ENCODE assay signal across 1 cellular context in the genomic region with DNA sequence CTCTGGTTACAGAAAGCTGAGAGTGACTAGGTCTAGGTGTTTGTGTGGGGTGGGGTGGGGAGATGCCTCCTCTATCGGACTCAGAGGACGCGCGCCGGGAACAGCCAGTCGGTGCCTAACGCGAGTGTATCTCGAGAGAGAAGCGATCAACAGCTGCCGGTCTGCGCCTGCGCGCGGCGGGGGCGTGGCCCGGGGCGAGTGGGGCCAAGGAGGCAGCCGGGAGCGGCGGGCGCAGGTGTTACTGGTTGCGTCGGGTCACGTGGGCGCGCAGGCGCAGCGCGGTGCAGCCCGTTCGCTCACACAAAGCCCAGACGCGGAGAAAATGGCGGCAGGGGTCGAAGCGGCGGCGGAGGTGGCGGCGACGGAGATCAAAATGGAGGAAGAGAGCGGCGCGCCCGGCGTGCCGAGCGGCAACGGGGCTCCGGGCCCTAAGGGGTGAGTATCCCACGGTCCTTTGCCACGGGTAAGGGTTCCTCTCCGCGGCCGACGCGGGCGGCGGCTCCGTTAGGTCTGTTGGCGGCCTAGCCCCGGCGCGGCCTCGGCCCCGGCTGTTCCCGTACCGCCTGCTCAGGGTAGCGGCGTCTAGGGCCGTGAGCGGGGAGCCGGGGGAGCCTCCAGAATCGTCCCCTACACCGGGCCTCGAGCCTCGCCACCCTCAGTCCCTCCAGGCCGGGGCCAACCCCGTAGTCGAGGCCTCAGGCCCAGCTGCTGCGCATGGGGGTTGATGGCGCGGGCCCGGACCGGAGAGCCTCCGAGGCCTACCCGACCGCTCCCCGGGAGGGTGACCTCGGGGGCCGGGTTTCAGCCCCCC.
TF ChIP-seq lines count a peak whose summit lies in the region.

A gene with protein sequence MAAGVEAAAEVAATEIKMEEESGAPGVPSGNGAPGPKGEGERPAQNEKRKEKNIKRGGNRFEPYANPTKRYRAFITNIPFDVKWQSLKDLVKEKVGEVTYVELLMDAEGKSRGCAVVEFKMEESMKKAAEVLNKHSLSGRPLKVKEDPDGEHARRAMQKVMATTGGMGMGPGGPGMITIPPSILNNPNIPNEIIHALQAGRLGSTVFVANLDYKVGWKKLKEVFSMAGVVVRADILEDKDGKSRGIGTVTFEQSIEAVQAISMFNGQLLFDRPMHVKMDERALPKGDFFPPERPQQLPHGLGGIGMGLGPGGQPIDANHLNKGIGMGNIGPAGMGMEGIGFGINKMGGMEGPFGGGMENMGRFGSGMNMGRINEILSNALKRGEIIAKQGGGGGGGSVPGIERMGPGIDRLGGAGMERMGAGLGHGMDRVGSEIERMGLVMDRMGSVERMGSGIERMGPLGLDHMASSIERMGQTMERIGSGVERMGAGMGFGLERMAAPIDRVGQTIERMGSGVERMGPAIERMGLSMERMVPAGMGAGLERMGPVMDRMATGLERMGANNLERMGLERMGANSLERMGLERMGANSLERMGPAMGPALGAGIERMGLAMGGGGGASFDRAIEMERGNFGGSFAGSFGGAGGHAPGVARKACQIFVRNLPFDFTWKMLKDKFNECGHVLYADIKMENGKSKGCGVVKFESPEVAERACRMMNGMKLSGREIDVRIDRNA (plus strand): TSS at position 299 of the 811 bp plus-strand sequence. CDS start 24 bp downstream, at position 323.

TF ChIP-seq in K562, 482 proteins besides CTCF, POLR2A, EP300 and RAD21 (continued from another document and continues in another):
- TF ChIP-seq, protein P1, sequence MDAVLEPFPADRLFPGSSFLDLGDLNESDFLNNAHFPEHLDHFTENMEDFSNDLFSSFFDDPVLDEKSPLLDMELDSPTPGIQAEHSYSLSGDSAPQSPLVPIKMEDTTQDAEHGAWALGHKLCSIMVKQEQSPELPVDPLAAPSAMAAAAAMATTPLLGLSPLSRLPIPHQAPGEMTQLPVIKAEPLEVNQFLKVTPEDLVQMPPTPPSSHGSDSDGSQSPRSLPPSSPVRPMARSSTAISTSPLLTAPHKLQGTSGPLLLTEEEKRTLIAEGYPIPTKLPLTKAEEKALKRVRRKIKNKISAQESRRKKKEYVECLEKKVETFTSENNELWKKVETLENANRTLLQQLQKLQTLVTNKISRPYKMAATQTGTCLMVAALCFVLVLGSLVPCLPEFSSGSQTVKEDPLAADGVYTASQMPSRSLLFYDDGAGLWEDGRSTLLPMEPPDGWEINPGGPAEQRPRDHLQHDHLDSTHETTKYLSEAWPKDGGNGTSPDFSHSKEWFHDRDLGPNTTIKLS (IDR thresholded peaks at IDR 0.05; ENCODE audit: borderline replicate concordance, low read depth), result peak; percentile 13; the same call in 1 of the 2 replicates
- peak; percentile 47; the same call in 1 of the 2 replicates for TF ChIP-seq JUND (IDR thresholded peaks at IDR 0.05; ENCODE audit: borderline replicate concordance, low read depth, low read length)
- peak; percentile 55; the same call in 1 of the 3 replicates for TF ChIP-seq JUND (tag; IDR thresholded peaks at IDR 0.05; ENCODE audit: borderline replicate concordance, low read depth, low read length)
- TF ChIP-seq, protein P2, sequence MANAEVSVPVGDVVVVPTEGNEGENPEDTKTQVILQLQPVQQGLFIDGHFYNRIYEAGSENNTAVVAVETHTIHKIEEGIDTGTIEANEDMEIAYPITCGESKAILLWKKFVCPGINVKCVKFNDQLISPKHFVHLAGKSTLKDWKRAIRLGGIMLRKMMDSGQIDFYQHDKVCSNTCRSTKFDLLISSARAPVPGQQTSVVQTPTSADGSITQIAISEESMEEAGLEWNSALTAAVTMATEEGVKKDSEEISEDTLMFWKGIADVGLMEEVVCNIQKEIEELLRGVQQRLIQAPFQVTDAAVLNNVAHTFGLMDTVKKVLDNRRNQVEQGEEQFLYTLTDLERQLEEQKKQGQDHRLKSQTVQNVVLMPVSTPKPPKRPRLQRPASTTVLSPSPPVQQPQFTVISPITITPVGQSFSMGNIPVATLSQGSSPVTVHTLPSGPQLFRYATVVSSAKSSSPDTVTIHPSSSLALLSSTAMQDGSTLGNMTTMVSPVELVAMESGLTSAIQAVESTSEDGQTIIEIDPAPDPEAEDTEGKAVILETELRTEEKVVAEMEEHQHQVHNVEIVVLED (CRISPR knock-in tag; IDR thresholded peaks at IDR 0.05), result peak; percentile 76
- TF ChIP-seq, protein P3, sequence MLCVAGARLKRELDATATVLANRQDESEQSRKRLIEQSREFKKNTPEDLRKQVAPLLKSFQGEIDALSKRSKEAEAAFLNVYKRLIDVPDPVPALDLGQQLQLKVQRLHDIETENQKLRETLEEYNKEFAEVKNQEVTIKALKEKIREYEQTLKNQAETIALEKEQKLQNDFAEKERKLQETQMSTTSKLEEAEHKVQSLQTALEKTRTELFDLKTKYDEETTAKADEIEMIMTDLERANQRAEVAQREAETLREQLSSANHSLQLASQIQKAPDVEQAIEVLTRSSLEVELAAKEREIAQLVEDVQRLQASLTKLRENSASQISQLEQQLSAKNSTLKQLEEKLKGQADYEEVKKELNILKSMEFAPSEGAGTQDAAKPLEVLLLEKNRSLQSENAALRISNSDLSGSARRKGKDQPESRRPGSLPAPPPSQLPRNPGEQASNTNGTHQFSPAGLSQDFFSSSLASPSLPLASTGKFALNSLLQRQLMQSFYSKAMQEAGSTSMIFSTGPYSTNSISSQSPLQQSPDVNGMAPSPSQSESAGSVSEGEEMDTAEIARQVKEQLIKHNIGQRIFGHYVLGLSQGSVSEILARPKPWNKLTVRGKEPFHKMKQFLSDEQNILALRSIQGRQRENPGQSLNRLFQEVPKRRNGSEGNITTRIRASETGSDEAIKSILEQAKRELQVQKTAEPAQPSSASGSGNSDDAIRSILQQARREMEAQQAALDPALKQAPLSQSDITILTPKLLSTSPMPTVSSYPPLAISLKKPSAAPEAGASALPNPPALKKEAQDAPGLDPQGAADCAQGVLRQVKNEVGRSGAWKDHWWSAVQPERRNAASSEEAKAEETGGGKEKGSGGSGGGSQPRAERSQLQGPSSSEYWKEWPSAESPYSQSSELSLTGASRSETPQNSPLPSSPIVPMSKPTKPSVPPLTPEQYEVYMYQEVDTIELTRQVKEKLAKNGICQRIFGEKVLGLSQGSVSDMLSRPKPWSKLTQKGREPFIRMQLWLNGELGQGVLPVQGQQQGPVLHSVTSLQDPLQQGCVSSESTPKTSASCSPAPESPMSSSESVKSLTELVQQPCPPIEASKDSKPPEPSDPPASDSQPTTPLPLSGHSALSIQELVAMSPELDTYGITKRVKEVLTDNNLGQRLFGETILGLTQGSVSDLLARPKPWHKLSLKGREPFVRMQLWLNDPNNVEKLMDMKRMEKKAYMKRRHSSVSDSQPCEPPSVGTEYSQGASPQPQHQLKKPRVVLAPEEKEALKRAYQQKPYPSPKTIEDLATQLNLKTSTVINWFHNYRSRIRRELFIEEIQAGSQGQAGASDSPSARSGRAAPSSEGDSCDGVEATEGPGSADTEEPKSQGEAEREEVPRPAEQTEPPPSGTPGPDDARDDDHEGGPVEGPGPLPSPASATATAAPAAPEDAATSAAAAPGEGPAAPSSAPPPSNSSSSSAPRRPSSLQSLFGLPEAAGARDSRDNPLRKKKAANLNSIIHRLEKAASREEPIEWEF (CRISPR knock-in tag; IDR thresholded peaks at IDR 0.05), result no peak
- TF ChIP-seq, protein P4, sequence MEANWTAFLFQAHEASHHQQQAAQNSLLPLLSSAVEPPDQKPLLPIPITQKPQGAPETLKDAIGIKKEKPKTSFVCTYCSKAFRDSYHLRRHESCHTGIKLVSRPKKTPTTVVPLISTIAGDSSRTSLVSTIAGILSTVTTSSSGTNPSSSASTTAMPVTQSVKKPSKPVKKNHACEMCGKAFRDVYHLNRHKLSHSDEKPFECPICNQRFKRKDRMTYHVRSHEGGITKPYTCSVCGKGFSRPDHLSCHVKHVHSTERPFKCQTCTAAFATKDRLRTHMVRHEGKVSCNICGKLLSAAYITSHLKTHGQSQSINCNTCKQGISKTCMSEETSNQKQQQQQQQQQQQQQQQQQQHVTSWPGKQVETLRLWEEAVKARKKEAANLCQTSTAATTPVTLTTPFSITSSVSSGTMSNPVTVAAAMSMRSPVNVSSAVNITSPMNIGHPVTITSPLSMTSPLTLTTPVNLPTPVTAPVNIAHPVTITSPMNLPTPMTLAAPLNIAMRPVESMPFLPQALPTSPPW (CRISPR knock-in tag; IDR thresholded peaks at IDR 0.05), result peak; percentile 61
- no peak for TF ChIP-seq FOXJ3 (CRISPR knock-in tag; IDR thresholded peaks at IDR 0.05)
- TF ChIP-seq DPF2 (IDR thresholded peaks at IDR 0.05), result no peak
- TF ChIP-seq STAT5B (CRISPR knock-in tag; IDR thresholded peaks at IDR 0.05), result no peak
- peak; percentile 71; the same call in 1 of the 2 replicates for TF ChIP-seq SRSF3 (IDR thresholded peaks at IDR 0.05; ENCODE audit: insufficient read depth, low read length)
- peak; percentile 98 for TF ChIP-seq RBFOX2 (IDR thresholded peaks at IDR 0.05; ENCODE audit: low read depth, low read length)
- TF ChIP-seq, protein P5, sequence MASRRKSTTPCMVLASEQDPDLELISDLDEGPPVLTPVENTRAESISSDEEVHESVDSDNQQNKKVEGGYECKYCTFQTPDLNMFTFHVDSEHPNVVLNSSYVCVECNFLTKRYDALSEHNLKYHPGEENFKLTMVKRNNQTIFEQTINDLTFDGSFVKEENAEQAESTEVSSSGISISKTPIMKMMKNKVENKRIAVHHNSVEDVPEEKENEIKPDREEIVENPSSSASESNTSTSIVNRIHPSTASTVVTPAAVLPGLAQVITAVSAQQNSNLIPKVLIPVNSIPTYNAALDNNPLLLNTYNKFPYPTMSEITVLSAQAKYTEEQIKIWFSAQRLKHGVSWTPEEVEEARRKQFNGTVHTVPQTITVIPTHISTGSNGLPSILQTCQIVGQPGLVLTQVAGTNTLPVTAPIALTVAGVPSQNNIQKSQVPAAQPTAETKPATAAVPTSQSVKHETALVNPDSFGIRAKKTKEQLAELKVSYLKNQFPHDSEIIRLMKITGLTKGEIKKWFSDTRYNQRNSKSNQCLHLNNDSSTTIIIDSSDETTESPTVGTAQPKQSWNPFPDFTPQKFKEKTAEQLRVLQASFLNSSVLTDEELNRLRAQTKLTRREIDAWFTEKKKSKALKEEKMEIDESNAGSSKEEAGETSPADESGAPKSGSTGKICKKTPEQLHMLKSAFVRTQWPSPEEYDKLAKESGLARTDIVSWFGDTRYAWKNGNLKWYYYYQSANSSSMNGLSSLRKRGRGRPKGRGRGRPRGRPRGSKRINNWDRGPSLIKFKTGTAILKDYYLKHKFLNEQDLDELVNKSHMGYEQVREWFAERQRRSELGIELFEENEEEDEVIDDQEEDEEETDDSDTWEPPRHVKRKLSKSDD (conservative IDR thresholded peaks at IDR 0.05; ENCODE audit: low read length), result 0 out of 2 replicates have a peak, but pooled peaks have one; percentile 71
- TF ChIP-seq SP1 (CRISPR knock-in tag; IDR thresholded peaks at IDR 0.05), result 0 out of 2 replicates have a peak, but pooled peaks have one; percentile 62
- peak; percentile 92 for TF ChIP-seq NFRKB (IDR thresholded peaks at IDR 0.05; ENCODE audit: low read depth)
- TF ChIP-seq RB1 (IDR thresholded peaks at IDR 0.05; ENCODE audit: low read depth), result peak; percentile 61; the same call in 1 of the 2 replicates
- TF ChIP-seq, protein P6, sequence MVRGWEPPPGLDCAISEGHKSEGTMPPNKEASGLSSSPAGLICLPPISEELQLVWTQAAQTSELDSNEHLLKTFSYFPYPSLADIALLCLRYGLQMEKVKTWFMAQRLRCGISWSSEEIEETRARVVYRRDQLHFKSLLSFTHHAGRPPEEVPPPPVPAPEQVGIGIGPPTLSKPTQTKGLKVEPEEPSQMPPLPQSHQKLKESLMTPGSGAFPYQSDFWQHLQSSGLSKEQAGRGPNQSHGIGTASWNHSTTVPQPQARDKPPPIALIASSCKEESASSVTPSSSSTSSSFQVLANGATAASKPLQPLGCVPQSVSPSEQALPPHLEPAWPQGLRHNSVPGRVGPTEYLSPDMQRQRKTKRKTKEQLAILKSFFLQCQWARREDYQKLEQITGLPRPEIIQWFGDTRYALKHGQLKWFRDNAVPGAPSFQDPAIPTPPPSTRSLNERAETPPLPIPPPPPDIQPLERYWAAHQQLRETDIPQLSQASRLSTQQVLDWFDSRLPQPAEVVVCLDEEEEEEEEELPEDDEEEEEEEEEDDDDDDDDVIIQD (CRISPR knock-in tag; IDR thresholded peaks at IDR 0.05), result no peak
- TF ChIP-seq, protein P7, sequence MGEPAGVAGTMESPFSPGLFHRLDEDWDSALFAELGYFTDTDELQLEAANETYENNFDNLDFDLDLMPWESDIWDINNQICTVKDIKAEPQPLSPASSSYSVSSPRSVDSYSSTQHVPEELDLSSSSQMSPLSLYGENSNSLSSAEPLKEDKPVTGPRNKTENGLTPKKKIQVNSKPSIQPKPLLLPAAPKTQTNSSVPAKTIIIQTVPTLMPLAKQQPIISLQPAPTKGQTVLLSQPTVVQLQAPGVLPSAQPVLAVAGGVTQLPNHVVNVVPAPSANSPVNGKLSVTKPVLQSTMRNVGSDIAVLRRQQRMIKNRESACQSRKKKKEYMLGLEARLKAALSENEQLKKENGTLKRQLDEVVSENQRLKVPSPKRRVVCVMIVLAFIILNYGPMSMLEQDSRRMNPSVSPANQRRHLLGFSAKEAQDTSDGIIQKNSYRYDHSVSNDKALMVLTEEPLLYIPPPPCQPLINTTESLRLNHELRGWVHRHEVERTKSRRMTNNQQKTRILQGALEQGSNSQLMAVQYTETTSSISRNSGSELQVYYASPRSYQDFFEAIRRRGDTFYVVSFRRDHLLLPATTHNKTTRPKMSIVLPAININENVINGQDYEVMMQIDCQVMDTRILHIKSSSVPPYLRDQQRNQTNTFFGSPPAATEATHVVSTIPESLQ (CRISPR knock-in tag; IDR thresholded peaks at IDR 0.05), result peak; percentile 28; the same call in 1 of the 2 replicates
- TF ChIP-seq MCM5 (IDR thresholded peaks at IDR 0.05; ENCODE audit: low read depth), result no peak
- TF ChIP-seq, protein P8, sequence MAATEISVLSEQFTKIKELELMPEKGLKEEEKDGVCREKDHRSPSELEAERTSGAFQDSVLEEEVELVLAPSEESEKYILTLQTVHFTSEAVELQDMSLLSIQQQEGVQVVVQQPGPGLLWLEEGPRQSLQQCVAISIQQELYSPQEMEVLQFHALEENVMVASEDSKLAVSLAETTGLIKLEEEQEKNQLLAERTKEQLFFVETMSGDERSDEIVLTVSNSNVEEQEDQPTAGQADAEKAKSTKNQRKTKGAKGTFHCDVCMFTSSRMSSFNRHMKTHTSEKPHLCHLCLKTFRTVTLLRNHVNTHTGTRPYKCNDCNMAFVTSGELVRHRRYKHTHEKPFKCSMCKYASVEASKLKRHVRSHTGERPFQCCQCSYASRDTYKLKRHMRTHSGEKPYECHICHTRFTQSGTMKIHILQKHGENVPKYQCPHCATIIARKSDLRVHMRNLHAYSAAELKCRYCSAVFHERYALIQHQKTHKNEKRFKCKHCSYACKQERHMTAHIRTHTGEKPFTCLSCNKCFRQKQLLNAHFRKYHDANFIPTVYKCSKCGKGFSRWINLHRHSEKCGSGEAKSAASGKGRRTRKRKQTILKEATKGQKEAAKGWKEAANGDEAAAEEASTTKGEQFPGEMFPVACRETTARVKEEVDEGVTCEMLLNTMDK (IDR thresholded peaks at IDR 0.05; ENCODE audit: borderline replicate concordance, insufficient read depth, low read depth, low read length, poor library complexity, severe bottlenecking), result no peak
- no peak for TF ChIP-seq NR4A1 (CRISPR knock-in tag; IDR thresholded peaks at IDR 0.05)
- TF ChIP-seq NR4A1 (tag; IDR thresholded peaks at IDR 0.05), result no peak
- TF ChIP-seq PYGO2 (tag; IDR thresholded peaks at IDR 0.05), result no peak
- TF ChIP-seq ARID1B (IDR thresholded peaks at IDR 0.05), result no peak
- TF ChIP-seq, protein P9, sequence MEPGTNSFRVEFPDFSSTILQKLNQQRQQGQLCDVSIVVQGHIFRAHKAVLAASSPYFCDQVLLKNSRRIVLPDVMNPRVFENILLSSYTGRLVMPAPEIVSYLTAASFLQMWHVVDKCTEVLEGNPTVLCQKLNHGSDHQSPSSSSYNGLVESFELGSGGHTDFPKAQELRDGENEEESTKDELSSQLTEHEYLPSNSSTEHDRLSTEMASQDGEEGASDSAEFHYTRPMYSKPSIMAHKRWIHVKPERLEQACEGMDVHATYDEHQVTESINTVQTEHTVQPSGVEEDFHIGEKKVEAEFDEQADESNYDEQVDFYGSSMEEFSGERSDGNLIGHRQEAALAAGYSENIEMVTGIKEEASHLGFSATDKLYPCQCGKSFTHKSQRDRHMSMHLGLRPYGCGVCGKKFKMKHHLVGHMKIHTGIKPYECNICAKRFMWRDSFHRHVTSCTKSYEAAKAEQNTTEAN (CRISPR knock-in tag; IDR thresholded peaks at IDR 0.05), result peak; percentile 9; the same call in 1 of the 2 replicates
- no peak for TF ChIP-seq ZNF586 (CRISPR knock-in tag; conservative IDR thresholded peaks at IDR 0.05)
